ENCODE assay signal across 11 cellular contexts in the genomic region with DNA sequence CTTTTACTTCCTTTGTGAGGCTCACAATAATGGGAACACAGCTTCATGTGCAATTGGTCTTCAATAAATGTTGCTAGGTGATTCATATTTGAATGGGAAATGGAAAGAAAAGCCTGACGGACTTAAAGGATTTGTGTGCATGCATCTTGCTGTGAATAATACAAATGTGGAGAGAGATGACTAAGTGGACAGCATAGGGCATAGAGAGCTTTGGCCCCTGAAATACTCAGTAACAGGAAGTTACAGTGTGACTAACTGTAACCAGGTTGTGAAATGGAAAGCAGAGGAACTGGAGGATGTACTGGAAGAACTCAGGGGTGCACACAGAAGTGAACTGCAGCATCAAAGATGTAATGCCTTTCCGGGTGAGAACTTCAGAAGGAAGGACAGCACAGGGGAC.
DNase-seq lines count a peak whose midpoint lies in the region; ATAC-seq and TF ChIP-seq lines count a peak whose summit lies in the region.
"Had no signal": no experiment of that assay in that cellular context is flagged by ENCODE, and none has a peak within 500 bp of the region (broad histone marks: within the 10 kb centered on the region; RNA-seq: fewer than 3 reads in every experiment).

No MANE protein-coding gene starts in this region.

- H3K27ac ChIP-seq in RWPE2 (ENCODE audit: poor library complexity, severe bottlenecking) (peak overlapping the region; percentile 79), smooth muscle cell (ENCODE audit: low read depth) (peak overlapping the region; percentile 78)
- H3K27ac ChIP-seq: sigmoid colon had no signal

- no peaks in the 10 kb centered on the region for H3K36me3 ChIP-seq in RWPE2 (ENCODE audit: low read depth)
- H3K36me3 ChIP-seq in smooth muscle cell (ENCODE audit: low read depth), result no peaks in the 10 kb centered on the region
- H3K36me3 ChIP-seq: sigmoid colon had no signal

- peaks cover 28% of the 10 kb centered on the region for H3K79me2 ChIP-seq in smooth muscle cell (ENCODE audit: low read depth)

- H3K27me3 ChIP-seq in RWPE2 (ENCODE audit: insufficient read depth, poor library complexity, severe bottlenecking) (no peaks in the 10 kb centered on the region), smooth muscle cell (ENCODE audit: low read depth) (no peaks in the 10 kb centered on the region)
- H3K27me3 ChIP-seq: sigmoid colon had no signal

- whole genome bisulfite sequencing in smooth muscle cell (ENCODE audit: low lambda C conversion rate), result 34% methylated on average over 2 of the region's 2 CpGs

- peak overlapping the region; percentile 37 for H3K4me2 ChIP-seq in smooth muscle cell

- H3F3A ChIP-seq in smooth muscle cell (ENCODE audit: low read depth), result no peaks in the 10 kb centered on the region

- H3K9me3 ChIP-seq in RWPE2 (ENCODE audit: severe bottlenecking) (no peaks in the 10 kb centered on the region), smooth muscle cell (replicated peaks; ENCODE audit: low read depth) (no peaks in the 10 kb centered on the region)
- H3K9me3 ChIP-seq: sigmoid colon had no signal

- TF ChIP-seq CTCF in RWPE2 (IDR thresholded peaks at IDR 0.05; ENCODE audit: poor library complexity, severe bottlenecking) (no peak), smooth muscle cell (IDR thresholded peaks at IDR 0.05; ENCODE audit: borderline replicate concordance, insufficient read depth, poor library complexity, severe bottlenecking) (no peak)

- H3K4me3 ChIP-seq in RWPE2 (ENCODE audit: severe bottlenecking) (no peak overlapping the region), smooth muscle cell (no peak overlapping the region)
- H3K4me3 ChIP-seq: sigmoid colon had no signal

- H2AFZ ChIP-seq in smooth muscle cell (ENCODE audit: low read depth), result no peak overlapping the region

- peak; percentile 99 for ATAC-seq in RWPE2 (ENCODE audit: low read depth)
- ATAC-seq in GM21447 (IDR thresholded peaks at IDR 0.05; ENCODE audit: unreplicated experiment), result no peak

- H3K4me1 ChIP-seq in RWPE2 (ENCODE audit: insufficient read depth, poor library complexity, severe bottlenecking) (peaks cover 13% of the 10 kb centered on the region), smooth muscle cell (ENCODE audit: low read depth) (peaks cover 32% of the 10 kb centered on the region)

- H3K9ac ChIP-seq in smooth muscle cell (ENCODE audit: low read depth), result no peak overlapping the region

- peaks cover 6% of the 10 kb centered on the region for H4K20me1 ChIP-seq in smooth muscle cell (ENCODE audit: low read depth)

- DNase-seq in DMS53 (lab: John Stamatoyannopoulos, UW) (peak; percentile 31), DMS53 treated with DMSO at 0.1 percent for 48 hours (lab: John Stamatoyannopoulos, UW; ENCODE audit: unreplicated experiment) (no peak), RWPE2 (ENCODE audit: low spot score) (no peak), fibroblast of peridontal ligament (ENCODE audit: extremely low read depth) (peak; percentile 87), smooth muscle cell (lab: John Stamatoyannopoulos, UW; ENCODE audit: unreplicated experiment) (no peak), NCI-H2171 treated with DMSO at 0.1 percent for 48 hours (lab: John Stamatoyannopoulos, UW) (no peak), cerebellum (ENCODE audit: low spot score) (no peak)
- DNase-seq: 8988T, sigmoid colon, T-helper 2 cell had no signal

Comparison
In these comparisons a context has a peak if more than half of its experiments do, and no peak if none do; other contexts are left out.
1. DNase-seq: peak in DMS53 (single experiment) and fibroblast of peridontal ligament (single experiment); none in DMS53 treated with DMSO at 0.1 percent for 48 hours (single experiment), RWPE2 (single experiment), smooth muscle cell (single experiment), NCI-H2171 treated with DMSO at 0.1 percent for 48 hours (single experiment) and cerebellum (single experiment).